In the genomic region with DNA sequence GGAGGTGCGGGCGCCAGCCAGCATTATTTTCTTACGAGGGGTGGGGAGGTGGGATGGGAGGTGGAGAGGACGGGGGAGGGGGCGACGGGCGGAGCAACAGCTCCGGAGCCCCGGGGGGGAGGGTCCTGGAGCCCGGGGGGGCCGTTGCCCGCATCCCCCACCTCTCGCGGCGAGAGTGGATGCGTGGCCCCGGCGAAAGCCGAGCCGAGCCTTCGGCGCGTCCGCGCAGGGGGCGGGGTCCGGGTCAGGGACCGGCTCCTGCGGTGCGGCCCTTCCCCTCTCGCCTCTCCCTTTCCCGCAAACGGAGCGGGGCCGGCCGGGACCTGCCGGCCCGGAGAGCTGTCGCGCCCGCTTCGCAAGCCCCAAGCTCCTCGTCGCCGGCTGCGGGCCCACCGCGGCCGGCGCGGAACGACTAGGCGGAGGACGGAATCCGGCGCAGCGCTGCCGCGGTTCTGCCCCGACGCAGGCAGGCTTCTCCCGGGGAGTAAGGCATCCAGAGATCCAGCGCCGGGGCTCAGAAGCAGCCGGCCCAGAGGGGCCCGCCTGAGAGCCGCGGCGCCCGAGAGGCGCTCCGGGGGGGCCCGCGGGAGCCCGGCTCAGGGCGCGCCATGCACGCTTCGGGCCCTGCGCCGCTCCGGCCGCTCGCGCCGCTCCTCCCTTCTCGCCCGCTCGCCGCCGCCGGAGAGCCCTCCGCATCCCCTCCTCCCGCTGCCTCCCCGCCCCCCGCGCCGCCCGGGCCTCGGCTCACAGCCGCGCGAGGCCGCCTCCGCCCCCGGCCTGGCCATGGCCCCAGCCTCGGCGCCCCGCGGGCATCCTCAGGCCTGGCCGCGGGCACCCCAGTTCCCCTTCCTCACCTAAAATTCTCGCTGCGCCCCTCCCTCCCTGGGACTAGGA, we compare ENCODE assay signal across 8 cellular contexts. TPM values are rescaled to one million over a fixed set of nuclear protein-coding genes. Genes with fewer than 3 reads are reported as not detected.
DNase-seq lines count a peak whose midpoint lies in the region; ATAC-seq and TF ChIP-seq lines count a peak whose summit lies in the region.

No MANE protein-coding gene starts in this region.

- H3K4me3 ChIP-seq in fibroblast of lung (replicated peaks in 1 of 4; ENCODE audit: control extremely low read depth in 1 of 4, insufficient read depth in 1 of 4, low read depth in 3 of 4, low read length in 4 of 4), result peak overlapping the region; percentile 28 to 56 (median 40)
- H3K4me3 ChIP-seq in naive thymus-derived CD4-positive, alpha-beta T cell (ENCODE audit: low read length), result peak overlapping the region; percentile 46

- no peaks in the 10 kb centered on the region for H3K79me2 ChIP-seq in fibroblast of lung (ENCODE audit: control insufficient read depth, insufficient read depth, low read length)

- H3K27me3 ChIP-seq in fibroblast of lung (ENCODE audit: control insufficient read depth, insufficient read depth, low read length), result peaks cover 48% of the 10 kb centered on the region
- H3K27me3 ChIP-seq in naive thymus-derived CD4-positive, alpha-beta T cell (ENCODE audit: control insufficient read depth in 2 of 2, insufficient read depth in 2 of 2, low read length in 2 of 2), result no peaks in the 10 kb centered on the region
- H3K27me3 ChIP-seq in CD4-positive, alpha-beta T cell (ENCODE audit: control insufficient read depth, insufficient read depth, low read length), result peaks cover 54% of the 10 kb centered on the region

- CTCF ChIA-PET in naive thymus-derived CD4-positive, alpha-beta T cell (lab: Charles Lee), result interaction anchor here (1.1 kb wide), 1 partner anchor 113 kb away, joined by 3 read pairs; no protein-coding TSS in a partner anchor
- CTCF ChIA-PET in CD4-positive, alpha-beta T cell (lab: Charles Lee), result no interaction called here

- peaks cover 0 to 17% (median 5%) of the 10 kb centered on the region in 7 donors for H3K4me1 Mint-ChIP-seq in naive thymus-derived CD4-positive, alpha-beta T cell
- H3K4me1 Mint-ChIP-seq in CD4-positive, alpha-beta T cell (ENCODE audit: low read depth), result peaks cover 9% of the 10 kb centered on the region

- no peak overlapping the region for H3K27ac Mint-ChIP-seq in naive thymus-derived CD4-positive, alpha-beta T cell
- H3K27ac Mint-ChIP-seq in CD4-positive, alpha-beta T cell, result no peak overlapping the region

- POLR2A ChIA-PET in naive thymus-derived CD4-positive, alpha-beta T cell (lab: Charles Lee), result no interaction called here
- POLR2A ChIA-PET in CD4-positive, alpha-beta T cell (lab: Charles Lee), result no interaction called here

- no peak overlapping the region for H2AFZ ChIP-seq in fibroblast of lung (ENCODE audit: low read length)

- peak overlapping the region; percentile 74 for H3K4me2 ChIP-seq in fibroblast of lung (ENCODE audit: extremely low read depth, insufficient read depth, low read length)

- peak; percentile 6 for ATAC-seq in naive thymus-derived CD4-positive, alpha-beta T cell
- no peak for ATAC-seq in CD4-positive, alpha-beta T cell (ENCODE audit: poor library complexity)

- no peaks in the 10 kb centered on the region for H4K20me1 ChIP-seq in fibroblast of lung (ENCODE audit: control insufficient read depth, extremely low read depth, insufficient read depth, low read length)

- intact Hi-C loops in naive thymus-derived CD4-positive, alpha-beta T cell (cut with micrococcal nuclease), result loop anchor here in 1 of 2 donors (2.0 kb wide), 1 partner anchor 109 kb away; no protein-coding TSS in a partner anchor
- intact Hi-C loops in CD4-positive, alpha-beta T cell (cut with DNase I, micrococcal nuclease), result loop anchor here in 1 of 2 experiments (2.0 kb wide), 1 partner anchor 109 kb away; no protein-coding TSS in a partner anchor

- H3K27me3 Mint-ChIP-seq in naive thymus-derived CD4-positive, alpha-beta T cell, result peaks cover 51 to 66% (median 55%) of the 10 kb centered on the region in 5 donors
- peaks cover 62% of the 10 kb centered on the region for H3K27me3 Mint-ChIP-seq in CD4-positive, alpha-beta T cell

- no peaks in the 10 kb centered on the region for H3K4me1 ChIP-seq in fibroblast of lung (ENCODE audit: control insufficient read depth, extremely low read depth, insufficient read depth, low read length)
- no peaks in the 10 kb centered on the region for H3K4me1 ChIP-seq in naive thymus-derived CD4-positive, alpha-beta T cell (ENCODE audit: control insufficient read depth in 2 of 2, insufficient read depth in 2 of 2, low read length in 2 of 2)

- peak overlapping the region in 4 of 10 donors; percentile 8 to 71 (median 61) for H3K4me3 Mint-ChIP-seq in naive thymus-derived CD4-positive, alpha-beta T cell
- H3K4me3 Mint-ChIP-seq in CD4-positive, alpha-beta T cell, result no peak overlapping the region

- H3K9me3 Mint-ChIP-seq in naive thymus-derived CD4-positive, alpha-beta T cell, result peaks cover 0 to 2% (median 0%) of the 10 kb centered on the region in 11 donors
- H3K9me3 Mint-ChIP-seq in CD4-positive, alpha-beta T cell, result no peaks in the 10 kb centered on the region

- no peaks in the 10 kb centered on the region for H3K9me3 ChIP-seq in fibroblast of lung (ENCODE audit: control insufficient read depth, insufficient read depth, low read depth, low read length)
- no peaks in the 10 kb centered on the region for H3K9me3 ChIP-seq in naive thymus-derived CD4-positive, alpha-beta T cell (ENCODE audit: control insufficient read depth in 2 of 3, low read length in 3 of 3)
- no peaks in the 10 kb centered on the region for H3K9me3 ChIP-seq in CD4-positive, alpha-beta T cell (ENCODE audit: control insufficient read depth, low read length)

- peaks cover 0 to 4% (median 0%) of the 10 kb centered on the region in 5 donors for H3K36me3 Mint-ChIP-seq in naive thymus-derived CD4-positive, alpha-beta T cell
- no peaks in the 10 kb centered on the region for H3K36me3 Mint-ChIP-seq in CD4-positive, alpha-beta T cell (ENCODE audit: low read depth)

- H3K27ac ChIP-seq in fibroblast of lung (ENCODE audit: insufficient read depth, low read length), result no peak overlapping the region
- no peak overlapping the region for H3K27ac ChIP-seq in naive thymus-derived CD4-positive, alpha-beta T cell (ENCODE audit: low read depth, low read length)
- no peak overlapping the region for H3K27ac ChIP-seq in CD4-positive, alpha-beta T cell (ENCODE audit: low read depth, low read length)

- no peaks in the 10 kb centered on the region for H3K36me3 ChIP-seq in fibroblast of lung (ENCODE audit: control insufficient read depth, insufficient read depth, low read length)
- H3K36me3 ChIP-seq in naive thymus-derived CD4-positive, alpha-beta T cell (ENCODE audit: control insufficient read depth in 2 of 3, insufficient read depth in 3 of 3, low read length in 3 of 3), result no peaks in the 10 kb centered on the region

- H3K9ac ChIP-seq in fibroblast of lung (ENCODE audit: insufficient read depth, low read length), result no peak overlapping the region

- peak; percentile 38 for DNase-seq in NCI-H2107 (lab: John Stamatoyannopoulos, UW)
- DNase-seq in NCI-H2107 treated with DMSO at 0.1 percent for 48 hours (lab: John Stamatoyannopoulos, UW; ENCODE audit: unreplicated experiment), result no peak
- DNase-seq in RPMI7951 (ENCODE audit: low read depth), result peak; percentile 11
- DNase-seq in fibroblast of lung (ENCODE audit: low read depth in 2 of 2), result peak; percentile 7 to 22
- peak in 3 of 9 donors; percentile 5 to 27 (median 7) for DNase-seq in naive thymus-derived CD4-positive, alpha-beta T cell
- DNase-seq in CD4-positive, alpha-beta T cell, result no peak
- DNase-seq in SKM-1 treated with dmso at 0.1 percent for 144 hours (lab: John Stamatoyannopoulos, UW; ENCODE audit: unreplicated experiment), result no peak
- no peak for DNase-seq in effector CD8-positive, alpha-beta T cell (lab: John Stamatoyannopoulos, UW)

- no peak for TF ChIP-seq CTCF in fibroblast of lung (conservative IDR thresholded peaks at IDR 0.05 in 1 of 2, IDR thresholded peaks at IDR 0.05 in 1 of 2; ENCODE audit: low read depth in 1 of 2, low read length in 2 of 2)
- no peak for TF ChIP-seq CTCF in CD4-positive, alpha-beta T cell (IDR thresholded peaks at IDR 0.05)

RNA-seq across cellular contexts. Expression of a gene that starts 0.4 kb away (rescaled TPM):
- total RNA-seq in RPMI7951 (2014; rRNA removed; shearing (Covaris generic)), result 0.10 TPM in 1 of 2 replicates, not detected in the other
- 0.50 and 0.51 TPM in 2 replicates for total RNA-seq in fibroblast of lung
- polyA plus RNA-seq in fibroblast of lung, result 0.11 and 0.14 TPM in 2 replicates
- 0.27 and 0.29 TPM in 2 replicates for polyA plus RNA-seq in fibroblast of lung (2012)
- 0.04 TPM in 1 of 2 replicates, not detected in the other for polyA minus RNA-seq in fibroblast of lung (ENCODE audit: low replicate concordance)
- not detected for total RNA-seq in naive thymus-derived CD4-positive, alpha-beta T cell
- polyA plus RNA-seq in naive thymus-derived CD4-positive, alpha-beta T cell, result under 1 TPM in 1 of 2 donors, not detected in 1; 0.07 TPM
- total RNA-seq in CD4-positive, alpha-beta T cell, result not detected

Comparison
In these comparisons a context has a peak if more than half of its experiments do, and no peak if none do; other contexts are left out.
1. DNase-seq: peak in NCI-H2107 (single experiment), RPMI7951 (single experiment) and fibroblast of lung (2 of 2); none in NCI-H2107 treated with DMSO at 0.1 percent for 48 hours (single experiment), CD4-positive, alpha-beta T cell (0 of 10), SKM-1 treated with dmso at 0.1 percent for 144 hours (single experiment) and effector CD8-positive, alpha-beta T cell (single experiment).